Comparison of ENCODE assay signal across 8 cellular contexts in genomic region chr11:62787005-62787759, GRCh38. TPM values are rescaled to one million over a fixed set of nuclear protein-coding genes. Genes with fewer than 3 reads are reported as not detected.
DNase-seq lines count a peak whose midpoint lies in the region; ATAC-seq and TF ChIP-seq lines count a peak whose summit lies in the region.

TMEM179B (plus strand) TSS chr11:62787402; CDS start chr11:62787432, 30 bp downstream.

- no peaks in the 10 kb centered on the region for H3K27me3 ChIP-seq in SU-DHL-6 (ENCODE audit: low read length)
- H3K27me3 ChIP-seq in cardiac muscle cell: no peaks in the 10 kb centered on the region

- H3K79me2 ChIP-seq in SU-DHL-6 (ENCODE audit: insufficient read depth, low read length): peaks cover 37% of the 10 kb centered on the region

- H3K9me3 ChIP-seq in SU-DHL-6 (ENCODE audit: insufficient read depth, low read length) (no peaks in the 10 kb centered on the region), cardiac muscle cell (ENCODE audit: low read depth) (no peaks in the 10 kb centered on the region)

- peaks cover 24% of the 10 kb centered on the region for H3F3A ChIP-seq in SU-DHL-6 (ENCODE audit: insufficient read depth)

- peak within 1 kb of the TSS; percentile 1 for H2AFZ ChIP-seq in SU-DHL-6 (ENCODE audit: low read depth, low read length, severe bottlenecking)

- ATAC-seq in HG02642 (IDR thresholded peaks at IDR 0.05; ENCODE audit: poor library complexity, unreplicated experiment): peak; percentile 72

- H3K9ac ChIP-seq in SU-DHL-6 (ENCODE audit: low read length): peak within 1 kb of the TSS; percentile 93

- peak; percentile 78 for TF ChIP-seq CTCF in GM12865 (IDR thresholded peaks at IDR 0.05; ENCODE audit: insufficient read depth, low read depth, low read length, missing control alignments)
- TF ChIP-seq CTCF in SU-DHL-6 (IDR thresholded peaks at IDR 0.05; ENCODE audit: insufficient read depth, low read length, poor library complexity, severe bottlenecking): no peak
- peak; percentile 67 for TF ChIP-seq CTCF in cardiac muscle cell (IDR thresholded peaks at IDR 0.05; ENCODE audit: low read depth, low read length)
- TF ChIP-seq CTCF in type B pancreatic cell (conservative IDR thresholded peaks at IDR 0.05): peak; percentile 34

- H3K9me2 ChIP-seq in SU-DHL-6 (replicated peaks; ENCODE audit: insufficient read depth, low read length): no peaks in the 10 kb centered on the region

- H3K27ac ChIP-seq in SU-DHL-6 (ENCODE audit: low read depth, low read length) (peak within 1 kb of the TSS; percentile 75), cardiac muscle cell (peak within 1 kb of the TSS; percentile 82)

- peaks cover 10% of the 10 kb centered on the region for H3K4me1 ChIP-seq in cardiac muscle cell (ENCODE audit: low read depth)

- H3K36me3 Mint-ChIP-seq in type B pancreatic cell: peaks cover 12% of the 10 kb centered on the region

- no peaks in the 10 kb centered on the region for H3K27me3 Mint-ChIP-seq in type B pancreatic cell

- peaks cover 21% of the 10 kb centered on the region for H3K4me1 Mint-ChIP-seq in type B pancreatic cell (ENCODE audit: unreplicated experiment)

- H3K4me3 Mint-ChIP-seq in type B pancreatic cell: peak within 1 kb of the TSS; percentile 95

- no peaks in the 10 kb centered on the region for H4K20me1 ChIP-seq in SU-DHL-6 (ENCODE audit: low read depth, low read length)

- peak within 1 kb of the TSS; percentile 69 for H3K4me2 ChIP-seq in SU-DHL-6 (ENCODE audit: low read depth, low read length, poor library complexity, severe bottlenecking)

- DNase-seq in GM12865 (ENCODE audit: low read depth): peak; percentile 98
- DNase-seq in NCI-H128 (lab: John Stamatoyannopoulos, UW; ENCODE audit: unreplicated experiment): peak; percentile 95
- DNase-seq in activated naive CD8-positive, alpha-beta T cell treated with anti-CD3 and anti-CD28 coated beads, Interleukin-2, amount 50 U/mL, for 16 hours (ENCODE audit: low read depth, low spot score): peak; percentile 98
- peak; percentile 98 to 100 for DNase-seq in cardiac muscle cell (ENCODE audit: low read depth in 1 of 2, low spot score in 1 of 2)
- DNase-seq in pons (ENCODE audit: low spot score): peak; percentile 98
- peak; percentile 95 for DNase-seq in type B pancreatic cell (ENCODE audit: extremely low spot score, unreplicated experiment)

- H3K9me3 Mint-ChIP-seq in type B pancreatic cell: no peaks in the 10 kb centered on the region

- peak within 1 kb of the TSS; percentile 97 for H3K27ac Mint-ChIP-seq in type B pancreatic cell

- peak within 1 kb of the TSS; percentile 97 for H3K4me3 ChIP-seq in GM12865 (ENCODE audit: low read depth, low read length)
- H3K4me3 ChIP-seq in SU-DHL-6 (ENCODE audit: insufficient read depth, low read length, poor library complexity, severe bottlenecking): peak within 1 kb of the TSS; percentile 91
- H3K4me3 ChIP-seq in cardiac muscle cell: peak within 1 kb of the TSS; percentile 51

- H3K36me3 ChIP-seq in SU-DHL-6 (ENCODE audit: low read length) (no peaks in the 10 kb centered on the region; the same call in 1 of the 2 replicates), cardiac muscle cell (peaks cover 10% of the 10 kb centered on the region)

RNA-seq across cellular contexts. Expression of gene TMEM179B, which starts in this region (rescaled TPM):
- total RNA-seq in cardiac muscle cell (34.2 and 55.2 TPM in 2 replicates), type B pancreatic cell (ENCODE audit: low replicate concordance) (41.1 and 53.1 TPM in 2 replicates)
- 78.6 and 81.8 TPM in 2 replicates for polyA plus RNA-seq in cardiac muscle cell

Comparison
In these comparisons a context has a peak if more than half of its experiments do, and no peak if none do; other contexts are left out.
1. Peak in every context shown above with its lines: DNase-seq, ATAC-seq, H3K4me3 ChIP-seq and H3K27ac ChIP-seq.